Comparison of ENCODE assay signal across 3 cellular contexts in genomic region chr6:119308048-119308570, GRCh38.
TF ChIP-seq lines count a peak whose summit lies in the region.

No MANE protein-coding gene starts in this region.

TF ChIP-seq in A549, 52 proteins besides CTCF, POLR2A, EP300 and RAD21 (continued from another document):
- TF ChIP-seq USF2 (IDR thresholded peaks at IDR 0.05) = 0 out of 2 replicates have a peak, but pooled peaks have one; percentile 15
- no peak for TF ChIP-seq ZNF302 (CRISPR knock-in tag; IDR thresholded peaks at IDR 0.05)
- peak; percentile 31; the same call in 1 of the 2 replicates for TF ChIP-seq JUNB (IDR thresholded peaks at IDR 0.05)
- no peak for TF ChIP-seq CHD2 (IDR thresholded peaks at IDR 0.05; ENCODE audit: low read length, partially characterized antibody)

TF ChIP-seq in GM23338, 12 proteins besides CTCF, POLR2A, EP300 and RAD21 (continued from another document):
- no peak for TF ChIP-seq REST (IDR thresholded peaks at IDR 0.05; ENCODE audit: unreplicated experiment)
- TF ChIP-seq ZNF114 (CRISPR knock-in tag; IDR thresholded peaks at IDR 0.05) = no peak
- TF ChIP-seq ZNF331 (CRISPR knock-in tag; IDR thresholded peaks at IDR 0.05; ENCODE audit: low read depth) = no peak
TF ChIP-seq in GM23338: peak in this region for 0.

TF ChIP-seq in SK-N-SH, 30 proteins besides CTCF, POLR2A, EP300 and RAD21 (continued from another document):
- TF ChIP-seq TCF12 (IDR thresholded peaks at IDR 0.05) (peak; percentile 84), NFIC (IDR thresholded peaks at IDR 0.05; ENCODE audit: borderline replicate concordance) (peak; percentile 33; the same call in 1 of the 2 replicates), YY1 (IDR thresholded peaks at IDR 0.05; ENCODE audit: low read depth) (0 out of 2 replicates have a peak, but pooled peaks have one; percentile 31), RXRA (IDR thresholded peaks at IDR 0.05; ENCODE audit: borderline replicate concordance, low read depth) (peak; percentile 43; the same call in 1 of the 2 replicates), TEAD4 (IDR thresholded peaks at IDR 0.05; ENCODE audit: borderline replicate concordance, insufficient read depth) (peak; percentile 71; the same call in 1 of the 2 replicates), JUND (IDR thresholded peaks at IDR 0.05) (peak; percentile 92), RCOR1 (IDR thresholded peaks at IDR 0.05; ENCODE audit: low read length) (no peak), REST (IDR thresholded peaks at IDR 0.05; ENCODE audit: low read depth, low read length) (no peak), MXI1 (IDR thresholded peaks at IDR 0.05; ENCODE audit: low read depth, low read length) (no peak), ELF1 (IDR thresholded peaks at IDR 0.05) (no peak), MEF2A (IDR thresholded peaks at IDR 0.05; ENCODE audit: borderline replicate concordance, low read depth) (0 out of 2 replicates have a peak, but pooled peaks have one; percentile 0), CHD2 (IDR thresholded peaks at IDR 0.05; ENCODE audit: low read length, partially characterized antibody) (no peak), FOSL2 (IDR thresholded peaks at IDR 0.05; ENCODE audit: borderline replicate concordance, low read depth) (peak; percentile 95)
